Comparison of ENCODE assay signal across 8 cellular contexts in genomic region chr10:26448706-26449435, GRCh38. TPM values are rescaled to one million over a fixed set of nuclear protein-coding genes. Genes with fewer than 3 reads are reported as not detected.
DNase-seq lines count a peak whose midpoint lies in the region; ATAC-seq and TF ChIP-seq lines count a peak whose summit lies in the region.

No MANE protein-coding gene starts in this region.

- no peaks in the 10 kb centered on the region for H3K27me3 Mint-ChIP-seq in IgD-negative memory B cell
- H3K27me3 Mint-ChIP-seq in activated T-helper 17 cell treated with anti-CD3 and anti-CD28 coated beads, Interleukin-2, amount 50 U/mL, for 72 hours: no peaks in the 10 kb centered on the region

- H3K36me3 Mint-ChIP-seq in IgD-negative memory B cell: peaks cover 12% of the 10 kb centered on the region
- peaks cover 78% of the 10 kb centered on the region for H3K36me3 Mint-ChIP-seq in activated T-helper 17 cell treated with anti-CD3 and anti-CD28 coated beads, Interleukin-2, amount 50 U/mL, for 72 hours (ENCODE audit: low read depth)

- H3K27ac Mint-ChIP-seq in IgD-negative memory B cell: peak overlapping the region; percentile 97 to 100 (median 98)
- H3K27ac Mint-ChIP-seq in activated T-helper 17 cell treated with anti-CD3 and anti-CD28 coated beads, Interleukin-2, amount 50 U/mL, for 72 hours: peak overlapping the region; percentile 97

- peaks cover 0 to 7% (median 3%) of the 10 kb centered on the region in 3 donors for H3K9me3 Mint-ChIP-seq in IgD-negative memory B cell
- peaks cover 4% of the 10 kb centered on the region for H3K9me3 Mint-ChIP-seq in activated T-helper 17 cell treated with anti-CD3 and anti-CD28 coated beads, Interleukin-2, amount 50 U/mL, for 72 hours

- peak overlapping the region; percentile 78 to 91 (median 87) for H3K4me3 Mint-ChIP-seq in IgD-negative memory B cell
- peak overlapping the region; percentile 83 for H3K4me3 Mint-ChIP-seq in activated T-helper 17 cell treated with anti-CD3 and anti-CD28 coated beads, Interleukin-2, amount 50 U/mL, for 72 hours

- peak; percentile 67 for DNase-seq in GDM1 (lab: John Stamatoyannopoulos, UW)
- peak; percentile 64 for DNase-seq in stimulated activated naive CD8-positive, alpha-beta T cell treated with anti-CD3 and anti-CD28 coated beads, Interleukin-15, Interleukin-2, amounts not matched to agents 100 U/mL and 50 U/mL, for 24 hours
- no peak for DNase-seq in nucleus accumbens (lab: John Stamatoyannopoulos, UW)
- no peak for DNase-seq in erythroblast (lab: John Stamatoyannopoulos, UW)
- no peak for DNase-seq in NCI-H1105 treated with DMSO at 0.1 percent for 48 hours (lab: John Stamatoyannopoulos, UW)

- no peak for TF ChIP-seq POLR2A in erythroblast (IDR thresholded peaks at IDR 0.05; ENCODE audit: low read length)

- peak; percentile 89 for ATAC-seq in GM21447 (IDR thresholded peaks at IDR 0.05; ENCODE audit: unreplicated experiment)
- peak; percentile 47 for ATAC-seq in activated T-helper 17 cell treated with anti-CD3 and anti-CD28 coated beads, Interleukin-2, amount 50 U/mL, for 72 hours (replicated peaks)
- ATAC-seq in stimulated activated naive CD8-positive, alpha-beta T cell treated with anti-CD3 and anti-CD28 coated beads, Interleukin-15, Interleukin-2, amounts not matched to agents 100 U/mL and 50 U/mL, for 24 hours: peak; percentile 44

- H3K4me1 Mint-ChIP-seq in IgD-negative memory B cell: peaks cover 60 to 79% (median 61%) of the 10 kb centered on the region in 3 donors
- H3K4me1 Mint-ChIP-seq in activated T-helper 17 cell treated with anti-CD3 and anti-CD28 coated beads, Interleukin-2, amount 50 U/mL, for 72 hours: peaks cover 62% of the 10 kb centered on the region

RNA-seq across cellular contexts. Expression of gene APBB1IP, which starts 10.7 kb away (rescaled TPM):
- polyA plus RNA-seq in IgD-negative memory B cell: 66.4 TPM
- 10 to 100 TPM; 46.5 to 50.4 TPM for total RNA-seq in activated T-helper 17 cell treated with anti-CD3 and anti-CD28 coated beads, Interleukin-2, amount 50 U/mL, for 72 hours

Comparison
In these comparisons a context has a peak if more than half of its experiments do, and no peak if none do; other contexts are left out.
1. DNase-seq: peak in GDM1 (single experiment) and stimulated activated naive CD8-positive, alpha-beta T cell treated with anti-CD3 and anti-CD28 coated beads, Interleukin-15, Interleukin-2, amounts not matched to agents 100 U/mL and 50 U/mL, for 24 hours (single experiment); none in nucleus accumbens (0 of 56), erythroblast (0 of 2) and NCI-H1105 treated with DMSO at 0.1 percent for 48 hours (single experiment).
2. Peak in every context shown above with its lines, with median percentiles within 50 percentile points of each other: ATAC-seq.